ENCODE assay signal across 8 cellular contexts in genomic region chr4:185396724-185397402, GRCh38. TPM values are rescaled to one million over a fixed set of nuclear protein-coding genes. Genes with fewer than 3 reads are reported as not detected.
DNase-seq lines count a peak whose midpoint lies in the region; ATAC-seq, FAIRE-seq and TF ChIP-seq lines count a peak whose summit lies in the region.

A gene with protein sequence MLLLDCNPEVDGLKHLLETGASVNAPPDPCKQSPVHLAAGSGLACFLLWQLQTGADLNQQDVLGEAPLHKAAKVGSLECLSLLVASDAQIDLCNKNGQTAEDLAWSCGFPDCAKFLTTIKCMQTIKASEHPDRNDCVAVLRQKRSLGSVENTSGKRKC (plus strand): TSS chr4:185396841. CDS start chr4:185396924, 83 bp downstream.

- TF ChIP-seq RAD21 in K562 (CRISPR knock-in tag; conservative IDR thresholded peaks at IDR 0.05 in 1 of 2, IDR thresholded peaks at IDR 0.05 in 1 of 2) = no peak

- no peak for FAIRE-seq in K562 (lab: Jason Lieb, UNC)

- no TSS peak for BruUV-seq in K562 (replicated peaks; lab: Mats Ljungman, UMichigan)

- TF ChIP-seq EP300 in K562 (IDR thresholded peaks at IDR 0.05; ENCODE audit: low read length) = no peak

- H3K36me3 ChIP-seq in K562 (ENCODE audit: control insufficient read depth, insufficient read depth, low read length) = peaks cover 39% of the 10 kb centered on the region

- H3K4me2 ChIP-seq in K562 (ENCODE audit: insufficient read depth, low read length) = peak within 1 kb of the TSS; percentile 84

- in situ Hi-C loops in K562 (cut with MboI) (loop anchor here (10.0 kb wide), 1 partner anchor 192 kb away; the partner anchor contains the start of genes CFAP97 and SNX25), GM13977 (cut with MboI; ENCODE audit: low pct_unique_long_range_greater_than_20kb, low sequenced_read_pairs, unreplicated experiment) (no loop called here)

- peaks cover 2 to 20% of the 10 kb centered on the region in 2 experiments; a peak in 4 of 5 replicates for H3K4me1 ChIP-seq in K562 (replicated peaks in 1 of 2; ENCODE audit: control insufficient read depth in 2 of 2, insufficient read depth in 2 of 2, low read length in 2 of 2)

- 7% methylated on average over 33 of the region's 38 CpGs for WGBS in K562 (ENCODE audit: insufficient coverage, low coverage, missing lambda C conversion rate)

- no peak for TF ChIP-seq POLR2A in K562 (conservative IDR thresholded peaks at IDR 0.05)

- POLR2A ChIA-PET in K562 (lab: Yijun Ruan, JAX) = interaction anchor here (0.6 to 3.4 kb wide), 9 partner anchors 9 to 695 kb away, joined by 3 to 21 read pairs (median 3); partner anchors contain the start of gene UFSP2

- H2AFZ ChIP-seq in K562 (ENCODE audit: low read depth, low read length) = peak within 1 kb of the TSS; percentile 81

- H3K9me1 ChIP-seq in K562 (ENCODE audit: control insufficient read depth, insufficient read depth, low read length) = no peaks in the 10 kb centered on the region

- no peaks in the 10 kb centered on the region for H3K9me3 ChIP-seq in K562 (replicated peaks; ENCODE audit: control insufficient read depth, insufficient read depth, low read depth, low read length)

- TF ChIP-seq CTCF in AG10803 (conservative IDR thresholded peaks at IDR 0.05; ENCODE audit: low read length) = 0 out of 2 replicates have a peak, but pooled peaks have one; percentile 15
- no peak for TF ChIP-seq CTCF in K562 (IDR thresholded peaks at IDR 0.05 in 2 of 3, conservative IDR thresholded peaks at IDR 0.05 in 1 of 3; ENCODE audit: insufficient read depth in 2 of 3, low read depth in 1 of 3, low read length in 3 of 3)
- no peak for TF ChIP-seq CTCF in GM13977 (IDR thresholded peaks at IDR 0.05; ENCODE audit: extremely low read depth, insufficient read depth, missing control alignments)

- peaks cover 35% of the 10 kb centered on the region for H3K79me2 ChIP-seq in K562 (ENCODE audit: control insufficient read depth, insufficient read depth, low read length)

- DNase-seq in AG10803 (ENCODE audit: low read depth) (peak; percentile 38), NCI-H2227 treated with DMSO at 0.1 percent for 48 hours (lab: John Stamatoyannopoulos, UW) (peak; percentile 45), K562 (ENCODE audit: extremely low read depth in 1 of 4, low spot score in 3 of 4) (peak in 2 of 4 experiments; percentile 42 to 43), iPS-NIHi11 (ENCODE audit: low spot score) (peak; percentile 42), skeletal muscle cell (ENCODE audit: low read depth) (no peak), EL (no peak), GM13977 (ENCODE audit: low spot score) (no peak)

- ATAC-seq in GM21526 (IDR thresholded peaks at IDR 0.05; ENCODE audit: low FRiP score, unreplicated experiment) (peak; percentile 3), K562 (peak; percentile 42)

- no peaks in the 10 kb centered on the region for H4K20me1 ChIP-seq in K562 (replicated peaks; ENCODE audit: control insufficient read depth, insufficient read depth, low read length)

- peak within 1 kb of the TSS; percentile 84 for H3K4me3 ChIP-seq in AG10803 (ENCODE audit: low read length)
- peak within 1 kb of the TSS; percentile 56 for H3K4me3 ChIP-seq in K562
- peak within 1 kb of the TSS; percentile 70 for H3K4me3 ChIP-seq in skeletal muscle cell (ENCODE audit: low read depth, low read length)

- no peaks in the 10 kb centered on the region for H3K27me3 ChIP-seq in K562 (ENCODE audit: control insufficient read depth in 2 of 2, insufficient read depth in 2 of 2, low read length in 2 of 2)

- H3K27ac ChIP-seq in K562 (ENCODE audit: extremely low read depth, low read depth, low read length) = peak within 1 kb of the TSS; percentile 94

- intact Hi-C loops in K562 (cut with micrococcal nuclease) = loop anchor here (5.0 kb wide), 1 partner anchor 80 kb away; no protein-coding TSS in a partner anchor

- CTCF ChIA-PET in K562 (lab: Yijun Ruan, JAX; ENCODE audit: low intra/inter-chr PET ratio) = no interaction called here

- H3K9ac ChIP-seq in K562 (ENCODE audit: insufficient read depth in 1 of 2, low read depth in 2 of 2, low read length in 2 of 2) = peak within 1 kb of the TSS; percentile 82 to 95

TF ChIP-seq in K562, 482 proteins besides CTCF, POLR2A, EP300 and RAD21 (continues in another document):
- TF ChIP-seq SIN3A (IDR thresholded peaks at IDR 0.05; ENCODE audit: borderline replicate concordance in 2 of 2, control insufficient read depth in 1 of 2, low read depth in 2 of 2, low read length in 2 of 2) = 0 out of 4 replicates have a peak, but pooled peaks have one; percentile 51 to 68
- TF ChIP-seq CAMTA2 (CRISPR knock-in tag; conservative IDR thresholded peaks at IDR 0.05) = no peak
- no peak for TF ChIP-seq KLF6 (CRISPR knock-in tag; IDR thresholded peaks at IDR 0.05; ENCODE audit: borderline replicate concordance)
- TF ChIP-seq ZBTB26 (CRISPR knock-in tag; IDR thresholded peaks at IDR 0.05) = no peak
- 0 out of 4 replicates have a peak, but pooled peaks of 1 of the 2 experiments have one; percentile 7 for TF ChIP-seq MAZ (CRISPR knock-in tag; conservative IDR thresholded peaks at IDR 0.05 in 1 of 2, IDR thresholded peaks at IDR 0.05 in 1 of 2)
- 0 out of 2 replicates have a peak, but pooled peaks have one; percentile 28 for TF ChIP-seq MYNN (IDR thresholded peaks at IDR 0.05)
- no peak for TF ChIP-seq MYNN (CRISPR knock-in tag; IDR thresholded peaks at IDR 0.05)
- TF ChIP-seq FOXJ2 (tag; IDR thresholded peaks at IDR 0.05) = peak; percentile 61; the same call in 1 of the 2 replicates
- TF ChIP-seq RFX1 (IDR thresholded peaks at IDR 0.05) = peak; percentile 63
- TF ChIP-seq ATF4 (CRISPR knock-in tag; IDR thresholded peaks at IDR 0.05) = no peak
- TF ChIP-seq, protein P1, sequence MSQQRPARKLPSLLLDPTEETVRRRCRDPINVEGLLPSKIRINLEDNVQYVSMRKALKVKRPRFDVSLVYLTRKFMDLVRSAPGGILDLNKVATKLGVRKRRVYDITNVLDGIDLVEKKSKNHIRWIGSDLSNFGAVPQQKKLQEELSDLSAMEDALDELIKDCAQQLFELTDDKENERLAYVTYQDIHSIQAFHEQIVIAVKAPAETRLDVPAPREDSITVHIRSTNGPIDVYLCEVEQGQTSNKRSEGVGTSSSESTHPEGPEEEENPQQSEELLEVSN (IDR thresholded peaks at IDR 0.05; ENCODE audit: borderline replicate concordance in 1 of 2, extremely low read depth in 1 of 2, insufficient read depth in 1 of 2, insufficient read length in 1 of 2, low read depth in 1 of 2, low read length in 1 of 2, poor library complexity in 1 of 2, severe bottlenecking in 1 of 2) = peak in 1 of 2 experiments; percentile 84
- TF ChIP-seq, protein P2, sequence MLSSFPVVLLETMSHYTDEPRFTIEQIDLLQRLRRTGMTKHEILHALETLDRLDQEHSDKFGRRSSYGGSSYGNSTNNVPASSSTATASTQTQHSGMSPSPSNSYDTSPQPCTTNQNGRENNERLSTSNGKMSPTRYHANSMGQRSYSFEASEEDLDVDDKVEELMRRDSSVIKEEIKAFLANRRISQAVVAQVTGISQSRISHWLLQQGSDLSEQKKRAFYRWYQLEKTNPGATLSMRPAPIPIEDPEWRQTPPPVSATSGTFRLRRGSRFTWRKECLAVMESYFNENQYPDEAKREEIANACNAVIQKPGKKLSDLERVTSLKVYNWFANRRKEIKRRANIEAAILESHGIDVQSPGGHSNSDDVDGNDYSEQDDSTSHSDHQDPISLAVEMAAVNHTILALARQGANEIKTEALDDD (IDR thresholded peaks at IDR 0.05) = peak; percentile 58; the same call in 1 of the 2 replicates
- TF ChIP-seq ETV6 (IDR thresholded peaks at IDR 0.05; ENCODE audit: borderline replicate concordance in 1 of 2, low read depth in 2 of 2, low read length in 1 of 2) = no peak
- TF ChIP-seq ETV6 (CRISPR knock-in tag; IDR thresholded peaks at IDR 0.05; ENCODE audit: borderline replicate concordance) = peak; percentile 56; the same call in 1 of the 2 replicates
- TF ChIP-seq STAT5A (IDR thresholded peaks at IDR 0.05; ENCODE audit: borderline replicate concordance, low read length) = no peak
- peak; percentile 15; the same call in 1 of the 2 replicates for TF ChIP-seq RB1 (IDR thresholded peaks at IDR 0.05; ENCODE audit: low read depth)

RNA-seq across cellular contexts. Expression of the gene that starts here (rescaled TPM):
- total RNA-seq in K562 (2011; cell fraction: chromatin; rRNA removed; ENCODE audit: low replicate concordance) = 16.6 and 36.8 TPM in 2 replicates
- 19.0 and 25.1 TPM in 2 replicates for total RNA-seq in K562 (2011; cell fraction: nucleolus; rRNA removed)
- total RNA-seq in K562 (2011; cell fraction: nucleoplasm; rRNA removed) = 23.8 and 26.5 TPM in 2 replicates
- total RNA-seq in K562 (2014; rRNA removed) (3.8 and 6.5 TPM in 2 replicates), K562 (2014; rRNA removed; fragmentation: Illumina TruSeq; extraction: Trizol) (2.5 and 3.6 TPM in 2 replicates), K562 (2015; rRNA removed; fragmentation: Illumina TruSeq; extraction: Trizol) (2.1 and 2.3 TPM in 2 replicates), K562 (2021) (6.1 and 8.3 TPM in 2 replicates)
- polyA plus RNA-seq in K562 (2011; rRNA removed) (53.7 and 57.3 TPM in 2 replicates), K562 (2014; fragmentation: Illumina TruSeq; extraction: Trizol) (1.9 and 3.3 TPM in 2 replicates), K562 (2014; fragmentation: Nextera tagmentation; extraction: Ambion mirVana) (1 to 10 TPM; 1.3 to 3.1 TPM), K562 (2014; rRNA removed) (5.1 and 11.5 TPM in 2 replicates)
- 31.7 and 42.0 TPM in 2 replicates for polyA plus RNA-seq in K562 (2011; cell fraction: cytosol; rRNA removed)
- 43.2 and 57.2 TPM in 2 replicates for polyA plus RNA-seq in K562 (2011; cell fraction: nucleus; rRNA removed)
- polyA plus RNA-seq in K562 (2012) = 9.2 and 12.4 TPM in 2 replicates
- 20.3 and 21.4 TPM in 2 replicates for polyA minus RNA-seq in K562 (2011; rRNA and poly(A)+ RNA removed)
- polyA minus RNA-seq in K562 (2011; cell fraction: cytosol; rRNA and poly(A)+ RNA removed) = 11.2 and 14.8 TPM in 2 replicates
- polyA minus RNA-seq in K562 (2011; cell fraction: nucleus; rRNA and poly(A)+ RNA removed) = 21.1 and 29.7 TPM in 2 replicates

Comparison
In these comparisons a context has a peak if more than half of its experiments do, and no peak if none do; other contexts are left out.
1. DNase-seq: peak in AG10803 (single experiment), NCI-H2227 treated with DMSO at 0.1 percent for 48 hours (single experiment) and iPS-NIHi11 (single experiment); none in skeletal muscle cell (single experiment), EL (single experiment) and GM13977 (single experiment).
2. Peak in every context shown above with its lines, with median percentiles within 50 percentile points of each other: H3K4me3 ChIP-seq.